Comparison of ENCODE assay signal across 12 cellular contexts in the genomic region with DNA sequence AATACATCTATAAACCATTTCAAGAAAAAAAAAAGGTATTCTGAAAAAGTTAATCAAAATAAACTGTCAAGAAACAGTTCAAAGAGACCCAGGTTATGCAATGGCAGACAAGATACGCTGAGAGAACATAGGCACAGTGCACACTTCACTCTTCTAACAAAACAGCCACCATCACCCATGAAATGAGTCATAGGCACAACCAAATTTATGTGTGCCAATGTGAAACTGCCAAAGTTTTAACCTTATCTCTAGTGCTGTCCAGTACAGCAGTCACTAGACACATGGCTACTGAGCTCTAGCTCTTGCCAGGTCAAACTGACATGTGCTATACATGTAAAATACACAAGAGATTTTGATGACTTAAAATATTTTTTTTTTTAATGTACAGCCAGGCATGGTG. TPM values are rescaled to one million over a fixed set of nuclear protein-coding genes. Genes with fewer than 3 reads are reported as not detected.
A peak's percentile ranks its signal among the peaks of the same experiment; 100 is the strongest.
DNase-seq lines count a peak whose midpoint lies in the region; ATAC-seq and TF ChIP-seq lines count a peak whose summit lies in the region.
"Had no signal": no experiment of that assay in that cellular context is flagged by ENCODE, and none has a peak within 500 bp of the region (broad histone marks: within the 10 kb centered on the region; RNA-seq: fewer than 3 reads in every experiment).

No MANE protein-coding gene starts in this region.

- H3K27ac ChIP-seq in psoas muscle, result no peak overlapping the region
- H3K27ac ChIP-seq: pancreas had no signal

- H3K27me3 Mint-ChIP-seq in activated CD4-positive, alpha-beta T cell treated with anti-CD3 and anti-CD28 coated beads, Interleukin-2, amount 10 ng/mL, durations not matched to agents 24 days and 14 days, result no peaks in the 10 kb centered on the region
- no peaks in the 10 kb centered on the region for H3K27me3 Mint-ChIP-seq in T-helper 1 cell treated with Interleukin-12 subunit alpha and Interleukin-12 subunit beta and Interleukin-4 antibody, amounts not matched to agents 30 μg/mL and 1 μg/mL, for 36 hours (ENCODE audit: low read depth)
- H3K27me3 Mint-ChIP-seq in neural crest cell (ENCODE audit: low read depth), result no peaks in the 10 kb centered on the region

- H3K4me1 ChIP-seq in psoas muscle, result peaks cover 10% of the 10 kb centered on the region

- no peaks in the 10 kb centered on the region for H3K9me3 Mint-ChIP-seq in activated CD4-positive, alpha-beta T cell treated with anti-CD3 and anti-CD28 coated beads, Interleukin-2, amount 10 ng/mL, durations not matched to agents 24 days and 14 days
- H3K9me3 Mint-ChIP-seq in T-helper 1 cell treated with Interleukin-12 subunit alpha and Interleukin-12 subunit beta and Interleukin-4 antibody, amounts not matched to agents 30 μg/mL and 1 μg/mL, for 36 hours, result no peaks in the 10 kb centered on the region
- no peaks in the 10 kb centered on the region for H3K9me3 Mint-ChIP-seq in neural crest cell

- H3K36me3 ChIP-seq in psoas muscle (ENCODE audit: insufficient read depth in 1 of 2, low read depth in 1 of 2), result no peaks in the 10 kb centered on the region
- H3K36me3 ChIP-seq: pancreas had no signal

- peak; percentile 67 for DNase-seq in activated CD4-positive, alpha-beta T cell treated with anti-CD3 and anti-CD28 coated beads, Interleukin-2, amount 10 ng/mL, durations not matched to agents 24 days and 14 days
- no peak for DNase-seq in activated CD4-positive, alpha-beta T cell treated with anti-CD3 and anti-CD28 coated beads for 1 hour
- DNase-seq in neural crest cell (ENCODE audit: low read depth, low spot score), result no peak
- no peak for DNase-seq in psoas muscle
- no peak for DNase-seq in NCI-H146 (lab: John Stamatoyannopoulos, UW)
- DNase-seq: NCI-H1092, pancreas, SHP77 treated with DMSO at 0.1 percent for 48 hours had no signal

- TF ChIP-seq CTCF in neural crest cell (conservative IDR thresholded peaks at IDR 0.05), result no peak
- no peak for TF ChIP-seq CTCF in psoas muscle (IDR thresholded peaks at IDR 0.05)

- peak overlapping the region; percentile 37 for H3K4me3 Mint-ChIP-seq in activated CD4-positive, alpha-beta T cell treated with anti-CD3 and anti-CD28 coated beads, Interleukin-2, amount 10 ng/mL, durations not matched to agents 24 days and 14 days
- H3K4me3 Mint-ChIP-seq in T-helper 1 cell treated with Interleukin-12 subunit alpha and Interleukin-12 subunit beta and Interleukin-4 antibody, amounts not matched to agents 30 μg/mL and 1 μg/mL, for 36 hours, result peak overlapping the region; percentile 21
- H3K4me3 Mint-ChIP-seq in neural crest cell, result peak overlapping the region; percentile 80

- H3K27me3 ChIP-seq in psoas muscle (ENCODE audit: insufficient read depth in 3 of 3, low read length in 2 of 3), result no peaks in the 10 kb centered on the region
- H3K27me3 ChIP-seq: pancreas had no signal

- ATAC-seq in HG03159 (IDR thresholded peaks at IDR 0.05; ENCODE audit: unreplicated experiment) (peak; percentile 28), GM21367 (IDR thresholded peaks at IDR 0.05; ENCODE audit: unreplicated experiment) (no peak), psoas muscle (no peak)
- ATAC-seq: pancreas had no signal

- no peak overlapping the region for H3K27ac Mint-ChIP-seq in activated CD4-positive, alpha-beta T cell treated with anti-CD3 and anti-CD28 coated beads, Interleukin-2, amount 10 ng/mL, durations not matched to agents 24 days and 14 days
- H3K27ac Mint-ChIP-seq in T-helper 1 cell treated with Interleukin-12 subunit alpha and Interleukin-12 subunit beta and Interleukin-4 antibody, amounts not matched to agents 30 μg/mL and 1 μg/mL, for 36 hours, result peak overlapping the region; percentile 26
- H3K27ac Mint-ChIP-seq in neural crest cell (ENCODE audit: unreplicated experiment), result no peak overlapping the region

- H3K36me3 Mint-ChIP-seq in activated CD4-positive, alpha-beta T cell treated with anti-CD3 and anti-CD28 coated beads, Interleukin-2, amount 10 ng/mL, durations not matched to agents 24 days and 14 days (ENCODE audit: low read depth), result peaks cover 2% of the 10 kb centered on the region
- no peaks in the 10 kb centered on the region for H3K36me3 Mint-ChIP-seq in T-helper 1 cell treated with Interleukin-12 subunit alpha and Interleukin-12 subunit beta and Interleukin-4 antibody, amounts not matched to agents 30 μg/mL and 1 μg/mL, for 36 hours (ENCODE audit: low read depth)
- no peaks in the 10 kb centered on the region for H3K36me3 Mint-ChIP-seq in neural crest cell (ENCODE audit: low read depth)

- H3K4me1 Mint-ChIP-seq in activated CD4-positive, alpha-beta T cell treated with anti-CD3 and anti-CD28 coated beads, Interleukin-2, amount 10 ng/mL, durations not matched to agents 24 days and 14 days, result peaks cover 28% of the 10 kb centered on the region
- H3K4me1 Mint-ChIP-seq in T-helper 1 cell treated with Interleukin-12 subunit alpha and Interleukin-12 subunit beta and Interleukin-4 antibody, amounts not matched to agents 30 μg/mL and 1 μg/mL, for 36 hours (ENCODE audit: low read depth), result peaks cover 29% of the 10 kb centered on the region
- peaks cover 25% of the 10 kb centered on the region for H3K4me1 Mint-ChIP-seq in neural crest cell

- intact Hi-C loops in activated CD4-positive, alpha-beta T cell treated with anti-CD3 and anti-CD28 coated beads, Interleukin-2, amount 10 ng/mL, durations not matched to agents 24 days and 14 days (cut with micrococcal nuclease), result loop anchor here (5.0 kb wide), 2 partner anchors 532 to 592 kb away; partner anchors contain the start of gene SEL1L
- intact Hi-C loops in psoas muscle (cut with DNase I), result no loop called here

- no peaks in the 10 kb centered on the region for H3K9me3 ChIP-seq in psoas muscle
- H3K9me3 ChIP-seq: pancreas had no signal

- no peak overlapping the region for H3K4me3 ChIP-seq in psoas muscle

- 75 to 88% (median 80%) methylated on average over 1 of the region's 1 CpG for WGBS in psoas muscle, 3 donors

RNA-seq across cellular contexts. Expression of gene CEP128, which starts 1.4 kb away (rescaled TPM):
- 20.1 and 20.4 TPM in 2 replicates for total RNA-seq in activated CD4-positive, alpha-beta T cell treated with anti-CD3 and anti-CD28 coated beads, Interleukin-2, amount 10 ng/mL, durations not matched to agents 24 days and 14 days
- 25.8 and 30.7 TPM in 2 replicates for total RNA-seq in neural crest cell
- total RNA-seq in psoas muscle, result 1 to 10 TPM; 1.4 to 2.3 (median 1.9) TPM
- polyA plus RNA-seq in psoas muscle, result 1 to 10 TPM in 1 of 3 donors, under 1 TPM in 2; 0.79 to 2.3 (median 0.94) TPM

RNA-seq across cellular contexts. Expression of gene TSHR, which starts 15.3 kb away (rescaled TPM):
- total RNA-seq in activated CD4-positive, alpha-beta T cell treated with anti-CD3 and anti-CD28 coated beads, Interleukin-2, amount 10 ng/mL, durations not matched to agents 24 days and 14 days, result not detected in 2 replicates
- not detected in 2 replicates for total RNA-seq in neural crest cell
- under 1 TPM in 2 of 4 donors, not detected in 2; 0.08 to 0.60 TPM for total RNA-seq in psoas muscle
- polyA plus RNA-seq in psoas muscle, result under 1 TPM; 0.01 to 0.20 (median 0.12) TPM
- polyA plus RNA-seq: AG04450 had no signal

Comparison
In these comparisons a context has a peak if more than half of its experiments do, and no peak if none do; other contexts are left out.
1. H3K4me3 Mint-ChIP-seq: peak in every context shown above with its lines; median percentile 80 in neural crest cell; 37 in activated CD4-positive, alpha-beta T cell treated with anti-CD3 and anti-CD28 coated beads, Interleukin-2, amount 10 ng/mL, durations not matched to agents 24 days and 14 days; 21 in T-helper 1 cell treated with Interleukin-12 subunit alpha and Interleukin-12 subunit beta and Interleukin-4 antibody, amounts not matched to agents 30 μg/mL and 1 μg/mL, for 36 hours.